ENCODE assay signal across 13 cellular contexts in genomic region chr1:39065542-39065941, GRCh38. TPM values are rescaled to one million over a fixed set of nuclear protein-coding genes. Genes with fewer than 3 reads are reported as not detected.
DNase-seq lines count a peak whose midpoint lies in the region; ATAC-seq and TF ChIP-seq lines count a peak whose summit lies in the region.
"Had no signal": no experiment of that assay in that cellular context is flagged by ENCODE, and none has a peak within 500 bp of the region (broad histone marks: within the 10 kb centered on the region; RNA-seq: fewer than 3 reads in every experiment).

No MANE protein-coding gene starts in this region.

- TF ChIP-seq POLR2A in right lobe of liver (IDR thresholded peaks at IDR 0.05) (no peak), thyroid gland (IDR thresholded peaks at IDR 0.05) (no peak)

- POLR2A ChIA-PET in PC-3 (lab: Charles Lee; ENCODE audit: unreplicated experiment): no interaction called here

- H4K20me1 ChIP-seq in PC-3 (ENCODE audit: low read length): no peaks in the 10 kb centered on the region

- no peaks in the 10 kb centered on the region for H3K9me2 ChIP-seq in PC-3 (replicated peaks; ENCODE audit: low read length)

- H3K9me3 ChIP-seq in PC-3 (ENCODE audit: low read length) (no peaks in the 10 kb centered on the region), right lobe of liver (no peaks in the 10 kb centered on the region), thyroid gland (no peaks in the 10 kb centered on the region)
- H3K9me3 ChIP-seq: BE2C, Caco-2 had no signal

- 0 out of 2 replicates have a peak overlapping the region, but pooled peaks have one; percentile 13 for H3K4me2 ChIP-seq in PC-3 (ENCODE audit: low read length)
- H3K4me2 ChIP-seq: KMS-11 had no signal

- H3K27ac ChIP-seq in PC-3 (ENCODE audit: low read length): no peak overlapping the region
- no peak overlapping the region for H3K27ac ChIP-seq in right lobe of liver
- no peak overlapping the region for H3K27ac ChIP-seq in thyroid gland
- H3K27ac ChIP-seq: KMS-11 had no signal

- ATAC-seq in PC-3 (peak; percentile 62), right lobe of liver (no peak)

- TF ChIP-seq CTCF in PC-3 (conservative IDR thresholded peaks at IDR 0.05; ENCODE audit: low read depth, low read length): no peak
- no peak for TF ChIP-seq CTCF in right lobe of liver (IDR thresholded peaks at IDR 0.05)
- TF ChIP-seq CTCF in thyroid gland (IDR thresholded peaks at IDR 0.05): no peak

- H3K27me3 ChIP-seq in PC-3 (ENCODE audit: low read length): no peaks in the 10 kb centered on the region
- no peaks in the 10 kb centered on the region for H3K27me3 ChIP-seq in right lobe of liver
- H3K27me3 ChIP-seq in thyroid gland: no peaks in the 10 kb centered on the region
- H3K27me3 ChIP-seq: BE2C had no signal

- no peaks in the 10 kb centered on the region for H3F3A ChIP-seq in PC-3 (ENCODE audit: low read length, unreplicated experiment)

- DNase-seq in NCI-H1417 (lab: John Stamatoyannopoulos, UW): peak in 2 of 3 experiments; percentile 3 to 16
- DNase-seq in NCI-H1417 treated with DMSO at 0.1 percent for 48 hours (lab: John Stamatoyannopoulos, UW): no peak
- peak; percentile 95 for DNase-seq in NCI-H2029 (lab: John Stamatoyannopoulos, UW)
- peak; percentile 36 for DNase-seq in PC-3
- no peak for DNase-seq in right lobe of liver
- no peak for DNase-seq in thyroid gland
- no peak for DNase-seq in SKM-1 treated with dmso at 0.1 percent for 144 hours (lab: John Stamatoyannopoulos, UW; ENCODE audit: unreplicated experiment)
- DNase-seq: BE2C; Caco-2; CD4-positive, alpha-beta T cell; NCI-H187; NCI-H82 had no signal

- intact Hi-C loops in PC-3 (cut with micrococcal nuclease) (no loop called here), right lobe of liver (cut with DNase I) (no loop called here), thyroid gland (cut with DNase I) (no loop called here)

- no peak overlapping the region for H3K9ac ChIP-seq in PC-3 (ENCODE audit: low read length)
- H3K9ac ChIP-seq: KMS-11 had no signal

- peaks cover 6% of the 10 kb centered on the region; the same call in 1 of the 2 replicates for H3K4me1 ChIP-seq in PC-3 (ENCODE audit: insufficient read depth, low read length)
- no peaks in the 10 kb centered on the region for H3K4me1 ChIP-seq in right lobe of liver
- no peaks in the 10 kb centered on the region for H3K4me1 ChIP-seq in thyroid gland
- H3K4me1 ChIP-seq: BE2C, Caco-2 had no signal

- no TSS peak for BruUV-seq in PC-3 (replicated peaks; lab: Mats Ljungman, UMichigan)

- H3K4me3 ChIP-seq in PC-3 (ENCODE audit: low read length): no peak overlapping the region
- no peak overlapping the region for H3K4me3 ChIP-seq in right lobe of liver
- H3K4me3 ChIP-seq in thyroid gland (replicated peaks in 1 of 3): no peak overlapping the region

- H2AFZ ChIP-seq in PC-3 (ENCODE audit: low read length): peak overlapping the region; percentile 17; the same call in 1 of the 2 replicates

- H3K79me2 ChIP-seq in PC-3 (ENCODE audit: low read length): no peaks in the 10 kb centered on the region

- 54% methylated on average over 3 of the region's 3 CpGs for WGBS in right lobe of liver (ENCODE audit: insufficient coverage, low coverage, low lambda C conversion rate, missing lambda C conversion rate)
- WGBS in thyroid gland, 2 donors: 81 to 82% methylated on average over 3 of the region's 3 CpGs

- CTCF ChIA-PET in PC-3 (lab: Charles Lee): interaction anchor here (0.6 kb wide), 1 partner anchor 330 kb away, joined by 3 read pairs; no protein-coding TSS in a partner anchor

- H3K36me3 ChIP-seq in PC-3 (ENCODE audit: low read depth, low read length): no peaks in the 10 kb centered on the region
- H3K36me3 ChIP-seq in right lobe of liver: no peaks in the 10 kb centered on the region
- H3K36me3 ChIP-seq in thyroid gland: no peaks in the 10 kb centered on the region
- H3K36me3 ChIP-seq: BE2C had no signal

RNA-seq across cellular contexts. Expression of gene NDUFS5, which starts 39.4 kb away (rescaled TPM):
- total RNA-seq in PC-3 (2014; rRNA removed) (760 and 864 TPM in 2 replicates), right lobe of liver (100 to 1,000 TPM in 2 of 6 experiments, 10 to 100 TPM in 4; 86.2 to 352 (median 90.0) TPM), thyroid gland (100 to 1,000 TPM; 428 to 631 (median 514) TPM)

Comparison
In these comparisons a context has a peak if more than half of its experiments do, and no peak if none do; other contexts are left out.
1. DNase-seq: peak in NCI-H1417 (2 of 3), NCI-H2029 (single experiment) and PC-3 (single experiment); none in NCI-H1417 treated with DMSO at 0.1 percent for 48 hours (single experiment), right lobe of liver (0 of 3), thyroid gland (0 of 2) and SKM-1 treated with dmso at 0.1 percent for 144 hours (single experiment).